Comparison of ENCODE assay signal across 22 cellular contexts in genomic region chr11:864118-864827, GRCh38. TPM values are rescaled to one million over a fixed set of nuclear protein-coding genes. Genes with fewer than 3 reads are reported as not detected.
DNase-seq lines count a peak whose midpoint lies in the region; ATAC-seq, FAIRE-seq and TF ChIP-seq lines count a peak whose summit lies in the region.
"Had no signal": no experiment of that assay in that cellular context is flagged by ENCODE, and none has a peak within 500 bp of the region (broad histone marks: within the 10 kb centered on the region; RNA-seq: fewer than 3 reads in every experiment).

No MANE protein-coding gene starts in this region.

- WGBS in A549 (ENCODE audit: missing lambda C conversion rate): 90% methylated on average over 19 of the region's 28 CpGs

- H3K36me3 Mint-ChIP-seq in dendritic cell treated with granulocyte-macrophage colony-stimulating factor and Interleukin-4, amounts not matched to agents 40 ng/mL and 50 ng/mL, for 4 days (ENCODE audit: low read depth): peaks cover 99% of the 10 kb centered on the region
- H3K36me3 Mint-ChIP-seq in activated naive CD4-positive, alpha-beta T cell treated with anti-CD3 and anti-CD28 coated beads, Interleukin-2, amount 50 U/mL, for 72 hours: no peaks in the 10 kb centered on the region

- no peaks in the 10 kb centered on the region for H3K27me3 Mint-ChIP-seq in dendritic cell treated with granulocyte-macrophage colony-stimulating factor and Interleukin-4, amounts not matched to agents 40 ng/mL and 50 ng/mL, for 4 days

- no peak for TF ChIP-seq POLR2A in A549 (IDR thresholded peaks at IDR 0.05; ENCODE audit: low read length)

- no peak overlapping the region for H3K4me3 Mint-ChIP-seq in dendritic cell treated with granulocyte-macrophage colony-stimulating factor and Interleukin-4, amounts not matched to agents 40 ng/mL and 50 ng/mL, for 4 days
- H3K4me3 Mint-ChIP-seq: CD8-positive, alpha-beta T cell had no signal

- no peaks in the 10 kb centered on the region for H3K9me3 ChIP-seq in A549
- no peaks in the 10 kb centered on the region for H3K9me3 ChIP-seq in NT2/D1 (ENCODE audit: insufficient read depth, low read length)
- no peaks in the 10 kb centered on the region for H3K9me3 ChIP-seq in mucosa of descending colon
- H3K9me3 ChIP-seq: BLaER1 treated with 17β-estradiol and CSF1 and Interleukin-3, amounts not matched to agents 10 nM and 100 nM; HAP-1 had no signal

- peak overlapping the region; percentile 85 for H3K9ac ChIP-seq in NT2/D1 (ENCODE audit: insufficient read length, low read depth)

- CTCF ChIA-PET in A549 (lab: Yijun Ruan, JAX): interaction anchor here (0.8 to 5.2 kb wide), 3 partner anchors 9 to 187 kb away, joined by 4 to 25 read pairs (median 10); no protein-coding TSS in a partner anchor

- H3K9me3 Mint-ChIP-seq in dendritic cell treated with granulocyte-macrophage colony-stimulating factor and Interleukin-4, amounts not matched to agents 40 ng/mL and 50 ng/mL, for 4 days: no peaks in the 10 kb centered on the region
- no peaks in the 10 kb centered on the region for H3K9me3 Mint-ChIP-seq in activated naive CD4-positive, alpha-beta T cell treated with anti-CD3 and anti-CD28 coated beads, Interleukin-2, amount 50 U/mL, for 72 hours
- H3K9me3 Mint-ChIP-seq: CD8-positive, alpha-beta T cell had no signal

- ATAC-seq in A549: peak; percentile 0; a peak in 2 of 6 replicates
- ATAC-seq in mucosa of descending colon: peak; percentile 1
- no peak for ATAC-seq in HG02610 (IDR thresholded peaks at IDR 0.05; ENCODE audit: unreplicated experiment)
- no peak for ATAC-seq in activated naive CD4-positive, alpha-beta T cell treated with anti-CD3 and anti-CD28 coated beads, Interleukin-2, amount 50 U/mL, for 72 hours
- ATAC-seq: CD8-positive, alpha-beta T cell had no signal

- DNase-seq in A549 (ENCODE audit: low read depth in 1 of 2, low spot score in 1 of 2) (no peak), NT2/D1 (ENCODE audit: low read depth, low spot score) (no peak), mucosa of descending colon (no peak), NCI-H1417 treated with DMSO at 0.1 percent for 48 hours (lab: John Stamatoyannopoulos, UW) (no peak)
- DNase-seq in activated naive CD4-positive, alpha-beta T cell treated with anti-CD3 and anti-CD28 coated beads, Interleukin-2, amount 50 U/mL, for 72 hours (ENCODE audit: low spot score in 2 of 2): no peak
- no peak for DNase-seq in effector CD8-positive, alpha-beta T cell (lab: John Stamatoyannopoulos, UW)
- DNase-seq: Calu3; CD8-positive, alpha-beta T cell; DMS53; KBM-7; NCI-H1105; NCI-H1694; NCI-H2081 treated with DMSO at 0.1 percent for 48 hours; NCI-H446 treated with DMSO at 0.1 percent for 48 hours; NCI-H69; SIG-M5 had no signal

- peaks cover 50% of the 10 kb centered on the region for H3K36me3 ChIP-seq in NT2/D1 (ENCODE audit: insufficient read depth, insufficient read length, low read length)
- no peaks in the 10 kb centered on the region for H3K36me3 ChIP-seq in mucosa of descending colon (ENCODE audit: low read depth)

- H3K4me3 ChIP-seq in A549: no peak overlapping the region
- H3K4me3 ChIP-seq in NT2/D1 (ENCODE audit: insufficient read length, low read depth): no peak overlapping the region
- H3K4me3 ChIP-seq in mucosa of descending colon: no peak overlapping the region
- H3K4me3 ChIP-seq: BLaER1 treated with 17β-estradiol and CSF1 and Interleukin-3, amounts not matched to agents 10 nM and 100 nM; HAP-1 had no signal

- POLR2A ChIA-PET in A549 (lab: Yijun Ruan, JAX): interaction anchor here (0.9 kb wide), 1 partner anchor 625 kb away, joined by 3 read pairs; no protein-coding TSS in a partner anchor

- peaks cover 30% of the 10 kb centered on the region for H3K4me1 Mint-ChIP-seq in dendritic cell treated with granulocyte-macrophage colony-stimulating factor and Interleukin-4, amounts not matched to agents 40 ng/mL and 50 ng/mL, for 4 days (ENCODE audit: low read depth)

- TF ChIP-seq RAD21 in A549 (conservative IDR thresholded peaks at IDR 0.05 in 1 of 2, IDR thresholded peaks at IDR 0.05 in 1 of 2): no peak

- H3K4me2 ChIP-seq in A549: no peak overlapping the region
- H3K4me2 ChIP-seq: BLaER1 treated with 17β-estradiol and CSF1 and Interleukin-3, amounts not matched to agents 10 nM and 100 nM had no signal

- no peaks in the 10 kb centered on the region for H3K27me3 ChIP-seq in NT2/D1 (ENCODE audit: insufficient read depth, insufficient read length)
- H3K27me3 ChIP-seq: BLaER1 treated with 17β-estradiol and CSF1 and Interleukin-3, amounts not matched to agents 10 nM and 100 nM had no signal

- peak overlapping the region; percentile 32 for H3K27ac Mint-ChIP-seq in dendritic cell treated with granulocyte-macrophage colony-stimulating factor and Interleukin-4, amounts not matched to agents 40 ng/mL and 50 ng/mL, for 4 days
- H3K27ac Mint-ChIP-seq in activated naive CD4-positive, alpha-beta T cell treated with anti-CD3 and anti-CD28 coated beads, Interleukin-2, amount 50 U/mL, for 72 hours: no peak overlapping the region
- H3K27ac Mint-ChIP-seq: CD8-positive, alpha-beta T cell had no signal

- H3K27ac ChIP-seq in A549: peak overlapping the region in 1 of 2 experiments; percentile 17; a peak in 1 of 6 replicates

- TF ChIP-seq CTCF in A549 (IDR thresholded peaks at IDR 0.05) (no peak), mucosa of descending colon (IDR thresholded peaks at IDR 0.05) (no peak)

- no peak for FAIRE-seq in A549 (lab: Jason Lieb, UNC)
- FAIRE-seq: GM12892, GM18507 had no signal

- H3K4me1 ChIP-seq in A549 (peaks cover 53% of the 10 kb centered on the region), NT2/D1 (ENCODE audit: insufficient read depth, insufficient read length) (peaks cover 61% of the 10 kb centered on the region), mucosa of descending colon (ENCODE audit: low read depth) (peaks cover 7% of the 10 kb centered on the region)

- intact Hi-C loops in dendritic cell treated with granulocyte-macrophage colony-stimulating factor and Interleukin-4, amounts not matched to agents 40 ng/mL and 50 ng/mL, for 4 days (cut with micrococcal nuclease): no loop called here
- intact Hi-C loops in mucosa of descending colon (cut with DNase I, micrococcal nuclease): no loop called here

- no peak for TF ChIP-seq EP300 in A549 (IDR thresholded peaks at IDR 0.05)

TF ChIP-seq in A549, 52 proteins besides CTCF, POLR2A, EP300 and RAD21 (continues in another document):
- TF ChIP-seq POLR2AphosphoS2 (conservative IDR thresholded peaks at IDR 0.05; ENCODE audit: low read length): 0 out of 2 replicates have a peak, but pooled peaks have one; percentile 70

RNA-seq across cellular contexts. Expression of gene TSPAN4, which starts 21.6 kb away (rescaled TPM):
- polyA plus RNA-seq in A549 (2011; rRNA removed): 83.5 and 87.8 TPM in 2 replicates
- 286 and 346 TPM in 2 replicates for polyA plus RNA-seq in A549 (2012; cell fraction: cytosol; rRNA removed)
- polyA plus RNA-seq in A549 (2012; cell fraction: nucleus; rRNA removed): 714 and 975 TPM in 2 replicates
- 145 to 150 TPM (median 146 TPM) in 3 replicates for polyA plus RNA-seq in A549 (2017; fragmentation: RNase III; extraction: RNeasy Plus Mini Kit Qiagen cat#74134 plus additional on column Dnase treatment)
- polyA minus RNA-seq in A549 (2011; rRNA and poly(A)+ RNA removed): 46.9 and 63.5 TPM in 2 replicates
- 10 to 100 TPM in 2 of 3 donors, 1 to 10 TPM in 1; 9.2 to 42.4 (median 24.7) TPM for total RNA-seq in mucosa of descending colon
- total RNA-seq in activated naive CD4-positive, alpha-beta T cell treated with anti-CD3 and anti-CD28 coated beads, Interleukin-2, amount 50 U/mL, for 72 hours: 10 to 100 TPM; 12.6 to 18.9 TPM

RNA-seq across cellular contexts. Expression of gene POLR2L, which starts 21.9 kb away (rescaled TPM):
- 140 and 197 TPM in 2 replicates for polyA plus RNA-seq in A549 (2011; rRNA removed)
- 1,407 and 1,430 TPM in 2 replicates for polyA plus RNA-seq in A549 (2012; cell fraction: cytosol; rRNA removed)
- 294 and 364 TPM in 2 replicates for polyA plus RNA-seq in A549 (2012; cell fraction: nucleus; rRNA removed)
- polyA plus RNA-seq in A549 (2017; fragmentation: RNase III; extraction: RNeasy Plus Mini Kit Qiagen cat#74134 plus additional on column Dnase treatment): 773 to 868 TPM (median 807 TPM) in 3 replicates
- polyA minus RNA-seq in A549 (2011; rRNA and poly(A)+ RNA removed): 73.3 and 88.5 TPM in 2 replicates
- total RNA-seq in mucosa of descending colon: 10 to 100 TPM; 67.1 to 86.8 (median 82.1) TPM
- 10 to 100 TPM; 50.4 to 95.1 TPM for total RNA-seq in activated naive CD4-positive, alpha-beta T cell treated with anti-CD3 and anti-CD28 coated beads, Interleukin-2, amount 50 U/mL, for 72 hours

RNA-seq across cellular contexts. Expression of gene CD151, which starts 31.5 kb away (rescaled TPM):
- 409 and 523 TPM in 2 replicates for polyA plus RNA-seq in A549 (2011; rRNA removed)
- polyA plus RNA-seq in A549 (2012; cell fraction: cytosol; rRNA removed): 964 and 1,353 TPM in 2 replicates
- 1,564 and 2,065 TPM in 2 replicates for polyA plus RNA-seq in A549 (2012; cell fraction: nucleus; rRNA removed)
- 649 to 701 TPM (median 695 TPM) in 3 replicates for polyA plus RNA-seq in A549 (2017; fragmentation: RNase III; extraction: RNeasy Plus Mini Kit Qiagen cat#74134 plus additional on column Dnase treatment)
- 530 and 576 TPM in 2 replicates for polyA minus RNA-seq in A549 (2011; rRNA and poly(A)+ RNA removed)
- 100 to 1,000 TPM; 364 to 415 (median 378) TPM for total RNA-seq in mucosa of descending colon
- total RNA-seq in activated naive CD4-positive, alpha-beta T cell treated with anti-CD3 and anti-CD28 coated beads, Interleukin-2, amount 50 U/mL, for 72 hours: 10 to 100 TPM; 42.8 to 46.0 TPM

RNA-seq across cellular contexts. Expression of gene CRACR2B, which starts 36.6 kb away (rescaled TPM):
- polyA plus RNA-seq in A549 (2011; rRNA removed) (1.2 and 1.8 TPM in 2 replicates), A549 (2017; fragmentation: RNase III; extraction: RNeasy Plus Mini Kit Qiagen cat#74134 plus additional on column Dnase treatment) (3.0 to 3.3 TPM (median 3.1 TPM) in 3 replicates)
- polyA plus RNA-seq in A549 (2012; cell fraction: cytosol; rRNA removed): 2.9 and 3.3 TPM in 2 replicates
- 8.2 and 9.3 TPM in 2 replicates for polyA plus RNA-seq in A549 (2012; cell fraction: nucleus; rRNA removed)
- 0.70 and 1.2 TPM in 2 replicates for polyA minus RNA-seq in A549 (2011; rRNA and poly(A)+ RNA removed)
- 100 to 1,000 TPM in 2 of 3 donors, 10 to 100 TPM in 1; 43.5 to 137 (median 129) TPM for total RNA-seq in mucosa of descending colon
- total RNA-seq in activated naive CD4-positive, alpha-beta T cell treated with anti-CD3 and anti-CD28 coated beads, Interleukin-2, amount 50 U/mL, for 72 hours: 1 to 10 TPM in 1 of 2 donors, under 1 TPM in 1; 0.66 to 1.9 TPM

RNA-seq across cellular contexts. Expression of gene PNPLA2, which starts 45.6 kb away (rescaled TPM):
- 13.2 and 16.1 TPM in 2 replicates for polyA plus RNA-seq in A549 (2011; rRNA removed)
- polyA plus RNA-seq in A549 (2012; cell fraction: cytosol; rRNA removed): 45.8 and 63.3 TPM in 2 replicates
- 114 and 198 TPM in 2 replicates for polyA plus RNA-seq in A549 (2012; cell fraction: nucleus; rRNA removed)
- polyA plus RNA-seq in A549 (2017; fragmentation: RNase III; extraction: RNeasy Plus Mini Kit Qiagen cat#74134 plus additional on column Dnase treatment): 25.1 to 29.2 TPM (median 25.4 TPM) in 3 replicates
- 33.9 and 38.8 TPM in 2 replicates for polyA minus RNA-seq in A549 (2011; rRNA and poly(A)+ RNA removed)
- total RNA-seq in mucosa of descending colon: 100 to 1,000 TPM; 138 to 253 (median 167) TPM
- 10 to 100 TPM; 24.5 to 49.1 TPM for total RNA-seq in activated naive CD4-positive, alpha-beta T cell treated with anti-CD3 and anti-CD28 coated beads, Interleukin-2, amount 50 U/mL, for 72 hours

Comparison
In these comparisons a context has a peak if more than half of its experiments do, and no peak if none do; other contexts are left out.
1. ATAC-seq: peak in A549 (2 of 2) and mucosa of descending colon (single experiment); none in HG02610 (single experiment) and activated naive CD4-positive, alpha-beta T cell treated with anti-CD3 and anti-CD28 coated beads, Interleukin-2, amount 50 U/mL, for 72 hours (0 of 2).
2. RNA of gene CD151, which starts 31.5 kb away (total RNA-seq): 364 to 415 TPM in mucosa of descending colon; 42.8 to 46.0 TPM in activated naive CD4-positive, alpha-beta T cell treated with anti-CD3 and anti-CD28 coated beads, Interleukin-2, amount 50 U/mL, for 72 hours; every median in the first group is over 4 times any median in the second.